ENCODE assay signal across 25 cellular contexts in the genomic region with DNA sequence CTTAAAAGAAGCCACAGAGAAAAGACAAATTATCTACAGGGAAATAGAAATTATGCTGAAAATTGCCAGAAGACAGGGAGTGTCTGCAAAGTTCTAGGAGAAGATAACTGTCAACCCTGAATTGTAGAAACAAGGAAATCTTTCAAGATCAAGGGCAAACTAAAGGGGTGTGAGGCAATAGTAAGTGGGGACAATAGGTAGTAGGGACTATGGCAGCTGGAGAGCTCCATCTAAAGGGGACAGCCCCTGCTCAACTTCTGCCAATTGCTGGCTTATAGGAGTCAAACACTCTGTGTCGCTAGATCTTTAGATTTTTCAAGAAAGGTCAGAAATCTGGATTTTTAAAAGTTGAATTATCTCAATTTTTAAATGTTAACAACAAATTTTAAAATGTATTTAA. TPM values are rescaled to one million over a fixed set of nuclear protein-coding genes. Genes with fewer than 3 reads are reported as not detected.
DNase-seq lines count a peak whose midpoint lies in the region; ATAC-seq, FAIRE-seq and TF ChIP-seq lines count a peak whose summit lies in the region.
"Had no signal": no experiment of that assay in that cellular context is flagged by ENCODE, and none has a peak within 500 bp of the region (broad histone marks: within the 10 kb centered on the region; RNA-seq: fewer than 3 reads in every experiment).

No MANE protein-coding gene starts in this region.

- no peaks in the 10 kb centered on the region for H3K9me3 Mint-ChIP-seq in MCF 10A (ENCODE audit: unreplicated experiment)
- peaks cover 0 to 4% (median 0%) of the 10 kb centered on the region in 8 donors for H3K9me3 Mint-ChIP-seq in CD4-positive, alpha-beta memory T cell

- peak overlapping the region; percentile 9 for H3K27ac Mint-ChIP-seq in MCF 10A (ENCODE audit: low read depth, unreplicated experiment)
- peak overlapping the region in 6 of 7 donors; percentile 0 to 36 (median 14) for H3K27ac Mint-ChIP-seq in CD4-positive, alpha-beta memory T cell
- H3K27ac Mint-ChIP-seq: HFFc6 had no signal

- BruUV-seq in MCF 10A (replicated peaks; lab: Mats Ljungman, UMichigan) (no TSS peak), K562 (replicated peaks; lab: Mats Ljungman, UMichigan) (no TSS peak)

- no peak overlapping the region for H3K4me2 ChIP-seq in K562 (ENCODE audit: insufficient read depth, low read length)

- no peaks in the 10 kb centered on the region for H3K36me3 ChIP-seq in breast epithelium
- H3K36me3 ChIP-seq in CD4-positive, alpha-beta memory T cell (ENCODE audit: insufficient read depth, low read length) = no peaks in the 10 kb centered on the region
- no peaks in the 10 kb centered on the region for H3K36me3 ChIP-seq in K562 (ENCODE audit: control insufficient read depth, insufficient read depth, low read length)
- H3K36me3 ChIP-seq: HAP-1, MG63 had no signal

- H3K9me3 ChIP-seq in breast epithelium = no peaks in the 10 kb centered on the region
- H3K9me3 ChIP-seq in CD4-positive, alpha-beta memory T cell (ENCODE audit: control insufficient read depth in 1 of 2, low read length in 2 of 2) = no peaks in the 10 kb centered on the region
- H3K9me3 ChIP-seq in K562 (replicated peaks; ENCODE audit: control insufficient read depth, insufficient read depth, low read depth, low read length) = no peaks in the 10 kb centered on the region
- H3K9me3 ChIP-seq: HAP-1, MG63 had no signal

- DNase-seq in MCF 10A (ENCODE audit: unreplicated experiment) (no peak), breast epithelium (ENCODE audit: low spot score in 2 of 2) (no peak), K562 (ENCODE audit: extremely low read depth in 1 of 4, low spot score in 3 of 4) (no peak), substantia nigra (lab: John Stamatoyannopoulos, UW) (no peak), SHP77 (lab: John Stamatoyannopoulos, UW) (no peak)
- no peak for DNase-seq in CD4-positive, alpha-beta memory T cell
- DNase-seq: AML-193; C1 segment of cervical spinal cord; DMS153; DND-41; GOT3; HFFc6; Kasumi-1; MG63; NCI-H1105 treated with DMSO at 0.1 percent for 48 hours; NCI-H2029 treated with DMSO at 0.1 percent for 48 hours; NCI-H446 treated with DMSO at 0.1 percent for 48 hours; NCI-H526; NCI-H82; NK-92 treated with Interleukin-12 subunit alpha and Interleukin-12 subunit beta, amount 100 ng/mL, for 24 hours; PC-3 had no signal

- in situ Hi-C loops in K562 (cut with MboI) = no loop called here

- no peak for TF ChIP-seq EP300 in K562 (IDR thresholded peaks at IDR 0.05; ENCODE audit: low read length)

- H3K36me3 Mint-ChIP-seq in MCF 10A (ENCODE audit: insufficient read depth, unreplicated experiment) = no peaks in the 10 kb centered on the region
- H3K36me3 Mint-ChIP-seq in CD4-positive, alpha-beta memory T cell = peaks cover 0 to 2% of the 10 kb centered on the region in 2 donors

- WGBS in K562 (ENCODE audit: insufficient coverage, low coverage, missing lambda C conversion rate) = 50% methylated on average over 1 of the region's 1 CpG

- CTCF ChIA-PET in MCF 10A (lab: Yijun Ruan, JAX) (no interaction called here), K562 (lab: Yijun Ruan, JAX; ENCODE audit: low intra/inter-chr PET ratio) (interaction anchor here (0.7 kb wide), 1 partner anchor 16 kb away, joined by 3 read pairs; no protein-coding TSS in a partner anchor)
- CTCF ChIA-PET in CD4-positive, alpha-beta memory T cell (lab: Charles Lee; ENCODE audit: partially characterized antibody) = interaction anchor here (3.7 kb wide), 1 partner anchor 10 kb away, joined by 26 read pairs; a partner anchor contains a TSS

- FAIRE-seq in K562 (lab: Jason Lieb, UNC) = no peak
- FAIRE-seq: A204.1, GM12892 had no signal

- TF ChIP-seq CTCF in MCF 10A (IDR thresholded peaks at IDR 0.05; ENCODE audit: unreplicated experiment) = no peak
- no peak for TF ChIP-seq CTCF in breast epithelium (IDR thresholded peaks at IDR 0.05)
- no peak for TF ChIP-seq CTCF in K562 (IDR thresholded peaks at IDR 0.05 in 2 of 3, conservative IDR thresholded peaks at IDR 0.05 in 1 of 3; ENCODE audit: insufficient read depth in 2 of 3, low read depth in 1 of 3, low read length in 3 of 3)

- H3K4me3 Mint-ChIP-seq in MCF 10A (ENCODE audit: unreplicated experiment) = no peak overlapping the region
- H3K4me3 Mint-ChIP-seq in CD4-positive, alpha-beta memory T cell = no peak overlapping the region
- H3K4me3 Mint-ChIP-seq: HFFc6 had no signal

- POLR2A ChIA-PET in MCF 10A (lab: Yijun Ruan, JAX) = no interaction called here
- POLR2A ChIA-PET in CD4-positive, alpha-beta memory T cell (lab: Charles Lee; ENCODE audit: partially characterized antibody) = interaction anchor here (3.5 kb wide), 1 partner anchor 10 kb away, joined by 23 read pairs; a partner anchor contains a TSS
- POLR2A ChIA-PET in K562 (lab: Yijun Ruan, JAX) = interaction anchor here (0.8 to 2.3 kb wide), 3 partner anchors 8 to 84 kb away, joined by 3 to 8 read pairs (median 3); no protein-coding TSS in a partner anchor

- H3K27me3 ChIP-seq in breast epithelium = no peaks in the 10 kb centered on the region
- no peaks in the 10 kb centered on the region for H3K27me3 ChIP-seq in CD4-positive, alpha-beta memory T cell (ENCODE audit: insufficient read depth, low read length)
- no peaks in the 10 kb centered on the region for H3K27me3 ChIP-seq in K562 (ENCODE audit: control insufficient read depth in 2 of 2, insufficient read depth in 2 of 2, low read length in 2 of 2)
- H3K27me3 ChIP-seq: MG63 had no signal

- no peak; a peak in 1 of 4 replicates for TF ChIP-seq RAD21 in K562 (CRISPR knock-in tag; conservative IDR thresholded peaks at IDR 0.05 in 1 of 2, IDR thresholded peaks at IDR 0.05 in 1 of 2)

- ATAC-seq in K562 = peak; percentile 50; the same call in 1 of the 3 replicates
- no peak for ATAC-seq in HG03175 (IDR thresholded peaks at IDR 0.05; ENCODE audit: unreplicated experiment)
- ATAC-seq: PC-3 had no signal

- H3K27me3 Mint-ChIP-seq in MCF 10A (ENCODE audit: insufficient read depth, unreplicated experiment) = no peaks in the 10 kb centered on the region
- no peaks in the 10 kb centered on the region for H3K27me3 Mint-ChIP-seq in CD4-positive, alpha-beta memory T cell

- no peak overlapping the region for H3K27ac ChIP-seq in breast epithelium
- H3K27ac ChIP-seq in CD4-positive, alpha-beta memory T cell (ENCODE audit: low read depth, low read length) = no peak overlapping the region
- no peak overlapping the region for H3K27ac ChIP-seq in K562 (ENCODE audit: extremely low read depth, low read depth, low read length)
- H3K27ac ChIP-seq in substantia nigra (ENCODE audit: low read depth, low read length, poor library complexity, severe bottlenecking) = peak overlapping the region; percentile 98

- H3K4me1 Mint-ChIP-seq in MCF 10A (ENCODE audit: insufficient read depth, unreplicated experiment) = peaks cover 4% of the 10 kb centered on the region
- H3K4me1 Mint-ChIP-seq in CD4-positive, alpha-beta memory T cell = peaks cover 5 to 34% (median 17%) of the 10 kb centered on the region in 4 donors

- intact Hi-C loops in MCF 10A (cut with micrococcal nuclease) (no loop called here), breast epithelium (cut with DNase I; ENCODE audit: low total_unique reads) (no loop called here), K562 (cut with micrococcal nuclease) (no loop called here)
- intact Hi-C loops in CD4-positive, alpha-beta memory T cell (cut with micrococcal nuclease) = no loop called here

- H3K9ac ChIP-seq in K562 (ENCODE audit: insufficient read depth in 1 of 2, low read depth in 2 of 2, low read length in 2 of 2) = no peak overlapping the region

- TF ChIP-seq POLR2A in breast epithelium (IDR thresholded peaks at IDR 0.05) (no peak), K562 (conservative IDR thresholded peaks at IDR 0.05) (no peak)

- no peaks in the 10 kb centered on the region for H4K20me1 ChIP-seq in K562 (replicated peaks; ENCODE audit: control insufficient read depth, insufficient read depth, low read length)

- H3K4me3 ChIP-seq in breast epithelium (no peak overlapping the region), K562 (no peak overlapping the region)
- no peak overlapping the region for H3K4me3 ChIP-seq in CD4-positive, alpha-beta memory T cell (ENCODE audit: low read length in 2 of 2)
- H3K4me3 ChIP-seq: HAP-1, MG63 had no signal

- H3K4me1 ChIP-seq in breast epithelium (no peaks in the 10 kb centered on the region), K562 (replicated peaks in 1 of 2; ENCODE audit: control insufficient read depth in 2 of 2, insufficient read depth in 2 of 2, low read length in 2 of 2) (no peaks in the 10 kb centered on the region; a peak in 1 of 5 replicates)
- H3K4me1 ChIP-seq in CD4-positive, alpha-beta memory T cell (ENCODE audit: insufficient read depth, low read length) = peaks cover 16% of the 10 kb centered on the region
- H3K4me1 ChIP-seq: HAP-1 had no signal

- H2AFZ ChIP-seq in K562 (ENCODE audit: low read depth, low read length) = no peak overlapping the region

- no peaks in the 10 kb centered on the region for H3K9me1 ChIP-seq in K562 (ENCODE audit: control insufficient read depth, insufficient read depth, low read length)

- H3K79me2 ChIP-seq in K562 (ENCODE audit: control insufficient read depth, insufficient read depth, low read length) = no peaks in the 10 kb centered on the region

RNA-seq across cellular contexts. Expression of a gene that starts 10.1 kb away (rescaled TPM):
- total RNA-seq in MCF 10A (2022) = 1.2 and 2.3 TPM in 2 replicates
- total RNA-seq in breast epithelium = 10 to 100 TPM; 20.8 to 52.5 (median 29.5) TPM
- total RNA-seq in CD4-positive, alpha-beta memory T cell = 10 to 100 TPM; 37.1 to 41.7 TPM
- 10 to 100 TPM in 1 of 2 donors, 1 to 10 TPM in 1; 8.0 to 13.3 TPM for polyA plus RNA-seq in CD4-positive, alpha-beta memory T cell
- 39.5 and 67.1 TPM in 2 replicates for total RNA-seq in K562 (2011; cell fraction: chromatin; rRNA removed; ENCODE audit: low replicate concordance)
- 22.7 and 28.6 TPM in 2 replicates for total RNA-seq in K562 (2011; cell fraction: nucleolus; rRNA removed)
- 36.4 and 54.3 TPM in 2 replicates for total RNA-seq in K562 (2011; cell fraction: nucleoplasm; rRNA removed)
- 4.1 and 6.3 TPM in 2 replicates for total RNA-seq in K562 (2014; rRNA removed)
- 4.4 and 4.9 TPM in 2 replicates for total RNA-seq in K562 (2014; rRNA removed; fragmentation: Illumina TruSeq; extraction: Trizol)
- total RNA-seq in K562 (2015; rRNA removed; fragmentation: Illumina TruSeq; extraction: Trizol) = 2.9 and 3.6 TPM in 2 replicates
- total RNA-seq in K562 (2021) = 4.0 and 4.2 TPM in 2 replicates
- 7.9 and 10.0 TPM in 2 replicates for polyA plus RNA-seq in K562 (2011; rRNA removed)
- 2.8 and 4.2 TPM in 2 replicates for polyA plus RNA-seq in K562 (2011; cell fraction: cytosol; rRNA removed)
- 7.7 and 8.6 TPM in 2 replicates for polyA plus RNA-seq in K562 (2011; cell fraction: nucleus; rRNA removed)
- polyA plus RNA-seq in K562 (2012) = 2.7 and 8.7 TPM in 2 replicates
- 3.5 and 4.1 TPM in 2 replicates for polyA plus RNA-seq in K562 (2014; fragmentation: Illumina TruSeq; extraction: Trizol)
- polyA plus RNA-seq in K562 (2014; fragmentation: Nextera tagmentation; extraction: Ambion mirVana) = 1 to 10 TPM; 1.6 to 1.8 TPM
- 3.1 and 4.4 TPM in 2 replicates for polyA plus RNA-seq in K562 (2014; rRNA removed)
- 11.3 and 14.3 TPM in 2 replicates for polyA minus RNA-seq in K562 (2011; rRNA and poly(A)+ RNA removed)
- 2.3 and 3.1 TPM in 2 replicates for polyA minus RNA-seq in K562 (2011; cell fraction: cytosol; rRNA and poly(A)+ RNA removed)
- 6.5 and 12.1 TPM in 2 replicates for polyA minus RNA-seq in K562 (2011; cell fraction: nucleus; rRNA and poly(A)+ RNA removed)
